In the genomic region with DNA sequence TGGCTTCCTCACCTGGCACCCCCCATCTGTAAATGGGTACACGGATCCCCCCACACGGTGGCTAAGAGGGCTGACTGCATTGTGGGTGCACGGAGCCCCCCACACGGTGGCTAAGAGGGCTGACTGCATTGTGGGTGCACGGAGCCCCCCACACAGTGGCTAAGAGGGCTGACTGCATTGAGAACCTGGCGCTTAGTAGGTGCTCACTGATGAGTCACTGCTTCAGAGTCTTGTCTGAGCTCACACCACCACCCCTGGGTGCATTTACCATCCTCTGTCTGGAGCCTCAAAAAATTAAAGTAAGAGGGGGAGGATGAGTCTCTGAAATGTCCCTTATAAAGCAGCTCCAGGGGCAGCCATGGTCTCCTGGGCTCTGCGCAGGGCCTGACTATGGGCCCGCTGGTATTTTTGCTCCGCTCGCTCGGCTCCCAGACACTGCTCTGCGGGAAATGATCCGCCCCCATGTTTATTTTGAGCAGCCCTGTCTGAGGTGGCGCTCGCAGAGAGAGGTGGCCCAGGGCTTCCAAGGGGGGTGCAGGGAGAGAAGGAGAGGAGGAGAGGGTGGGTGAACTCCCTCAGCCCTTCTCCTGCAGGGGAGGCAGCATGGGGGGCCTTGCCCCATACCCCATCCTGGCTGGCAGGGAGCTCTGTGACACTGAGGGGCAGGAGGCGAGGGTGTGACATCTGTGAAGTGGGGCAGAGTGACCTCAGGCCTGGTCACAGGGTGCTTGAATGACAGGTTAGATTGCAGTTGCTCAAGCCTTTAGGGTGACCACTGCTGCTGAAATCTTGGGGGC, we compare ENCODE assay signal across 1 cellular context.
TF ChIP-seq lines count a peak whose summit lies in the region.

No MANE protein-coding gene starts in this region.

TF ChIP-seq in IMR-90, 13 proteins besides CTCF, POLR2A, EP300 and RAD21 (continued from another document):
- TF ChIP-seq, protein P1, sequence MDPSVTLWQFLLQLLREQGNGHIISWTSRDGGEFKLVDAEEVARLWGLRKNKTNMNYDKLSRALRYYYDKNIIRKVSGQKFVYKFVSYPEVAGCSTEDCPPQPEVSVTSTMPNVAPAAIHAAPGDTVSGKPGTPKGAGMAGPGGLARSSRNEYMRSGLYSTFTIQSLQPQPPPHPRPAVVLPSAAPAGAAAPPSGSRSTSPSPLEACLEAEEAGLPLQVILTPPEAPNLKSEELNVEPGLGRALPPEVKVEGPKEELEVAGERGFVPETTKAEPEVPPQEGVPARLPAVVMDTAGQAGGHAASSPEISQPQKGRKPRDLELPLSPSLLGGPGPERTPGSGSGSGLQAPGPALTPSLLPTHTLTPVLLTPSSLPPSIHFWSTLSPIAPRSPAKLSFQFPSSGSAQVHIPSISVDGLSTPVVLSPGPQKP (IDR thresholded peaks at IDR 0.05; ENCODE audit: borderline replicate concordance, low read depth, low read length), result no peak
- TF ChIP-seq CEBPB (IDR thresholded peaks at IDR 0.05; ENCODE audit: low read depth, low read length) (no peak), FOS (IDR thresholded peaks at IDR 0.05; ENCODE audit: low read depth, low read length) (no peak), RCOR1 (IDR thresholded peaks at IDR 0.05; ENCODE audit: insufficient replicate concordance, low read length) (no peak), MXI1 (IDR thresholded peaks at IDR 0.05; ENCODE audit: borderline replicate concordance, low read depth, low read length) (no peak), MAZ (IDR thresholded peaks at IDR 0.05; ENCODE audit: borderline replicate concordance, low read depth, low read length) (no peak), SMC3 (IDR thresholded peaks at IDR 0.05; ENCODE audit: low read depth, low read length) (no peak)
